1 cellular context compared by ENCODE assay signal in the genomic region with DNA sequence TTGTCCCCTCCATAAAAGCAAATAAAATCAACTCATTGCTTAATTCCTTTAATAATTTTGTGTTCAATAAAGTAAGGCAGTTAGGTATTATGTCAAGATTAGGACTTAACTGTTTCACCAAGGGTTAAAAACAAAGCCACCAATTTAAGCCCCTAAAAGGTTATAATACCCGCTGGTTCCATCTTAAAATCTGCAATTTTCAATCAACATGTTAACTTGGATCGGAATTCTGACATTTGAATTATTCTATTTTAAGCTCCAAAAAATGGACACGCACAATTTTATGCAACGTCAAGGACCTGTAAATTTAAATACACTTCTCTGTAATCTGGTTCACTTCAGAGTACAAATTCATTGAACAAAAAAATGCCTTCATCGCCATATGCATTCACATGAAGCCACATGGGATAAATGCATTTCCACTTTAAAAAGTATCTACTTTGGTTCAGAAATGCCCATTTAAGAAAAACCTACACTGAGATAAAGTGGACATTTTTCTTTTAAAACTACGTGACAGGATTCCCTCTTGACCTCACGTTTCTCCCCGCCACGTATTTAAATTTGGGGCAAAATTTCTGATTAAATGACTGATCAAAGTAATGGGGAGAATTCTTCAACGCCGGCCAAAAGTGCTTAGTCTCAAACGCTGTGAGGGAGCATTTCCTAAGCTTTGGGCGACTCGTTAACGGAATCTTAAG.
A peak's percentile ranks its signal among the peaks of the same experiment; 100 is the strongest.
TF ChIP-seq lines count a peak whose summit lies in the region.

No MANE protein-coding gene starts in this region.

TF ChIP-seq in K562, 482 proteins besides CTCF, POLR2A, EP300 and RAD21 (continued from another document and continues in another):
- TF ChIP-seq, protein P1, sequence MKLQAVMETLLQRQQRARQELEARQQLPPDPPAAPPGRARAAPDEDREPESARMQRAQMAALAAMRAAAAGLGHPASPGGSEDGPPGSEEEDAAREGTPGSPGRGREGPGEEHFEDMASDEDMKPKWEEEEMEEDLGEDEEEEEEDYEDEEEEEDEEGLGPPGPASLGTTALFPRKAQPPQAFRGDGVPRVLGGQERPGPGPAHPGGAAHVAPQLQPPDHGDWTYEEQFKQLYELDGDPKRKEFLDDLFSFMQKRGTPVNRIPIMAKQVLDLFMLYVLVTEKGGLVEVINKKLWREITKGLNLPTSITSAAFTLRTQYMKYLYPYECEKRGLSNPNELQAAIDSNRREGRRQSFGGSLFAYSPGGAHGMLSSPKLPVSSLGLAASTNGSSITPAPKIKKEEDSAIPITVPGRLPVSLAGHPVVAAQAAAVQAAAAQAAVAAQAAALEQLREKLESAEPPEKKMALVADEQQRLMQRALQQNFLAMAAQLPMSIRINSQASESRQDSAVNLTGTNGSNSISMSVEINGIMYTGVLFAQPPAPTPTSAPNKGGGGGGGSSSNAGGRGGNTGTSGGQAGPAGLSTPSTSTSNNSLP (IDR thresholded peaks at IDR 0.05; ENCODE audit: borderline replicate concordance, low read depth, low read length): no peak
- TF ChIP-seq BRCA1 (IDR thresholded peaks at IDR 0.05) (no peak), BRCA1 (CRISPR knock-in tag; IDR thresholded peaks at IDR 0.05) (no peak), NFRKB (IDR thresholded peaks at IDR 0.05; ENCODE audit: low read depth) (peak; percentile 88; the same call in 1 of the 2 replicates), MCM7 (IDR thresholded peaks at IDR 0.05) (no peak), POLR2H (tag; IDR thresholded peaks at IDR 0.05; ENCODE audit: low read depth) (0 out of 2 replicates have a peak, but pooled peaks have one; percentile 95), ASH1L (IDR thresholded peaks at IDR 0.05; ENCODE audit: borderline replicate concordance, low read depth, partially characterized antibody) (no peak), SMARCE1 (IDR thresholded peaks at IDR 0.05) (no peak), HEY1 (CRISPR knock-in tag; IDR thresholded peaks at IDR 0.05; ENCODE audit: borderline replicate concordance) (no peak), NR4A1 (CRISPR knock-in tag; IDR thresholded peaks at IDR 0.05) (no peak), NR4A1 (tag; IDR thresholded peaks at IDR 0.05) (no peak), BRD4 (IDR thresholded peaks at IDR 0.05) (peak; percentile 100), RBBP5 (IDR thresholded peaks at IDR 0.05; ENCODE audit: borderline replicate concordance, insufficient read depth, low read length, poor library complexity, severe bottlenecking) (no peak), GTF2A2 (tag; IDR thresholded peaks at IDR 0.05) (no peak), TBP (optimal IDR thresholded peaks at IDR 0.05; ENCODE audit: low read depth, low read length) (no peak), HDAC3 (IDR thresholded peaks at IDR 0.05; ENCODE audit: borderline replicate concordance, partially characterized antibody) (no peak), PURB (CRISPR knock-in tag; IDR thresholded peaks at IDR 0.05; ENCODE audit: low read depth) (no peak), MCM2 (IDR thresholded peaks at IDR 0.05; ENCODE audit: low read depth) (no peak), ZNF12 (CRISPR knock-in tag; IDR thresholded peaks at IDR 0.05) (no peak), TCF3 (CRISPR knock-in tag; IDR thresholded peaks at IDR 0.05) (no peak), CSDE1 (IDR thresholded peaks at IDR 0.05) (peak in 1 of 2 experiments; percentile 28; a peak in 1 of 4 replicates), ESRRB (CRISPR knock-in tag; IDR thresholded peaks at IDR 0.05; ENCODE audit: borderline replicate concordance) (no peak), HNRNPL (IDR thresholded peaks at IDR 0.05; ENCODE audit: low read depth, low read length) (no peak), IRF2 (CRISPR knock-in tag; IDR thresholded peaks at IDR 0.05) (no peak), ARNT (IDR thresholded peaks at IDR 0.05) (0 out of 4 replicates have a peak, but pooled peaks of 1 of the 2 experiments have one; percentile 35), ATF1 (CRISPR knock-in tag; IDR thresholded peaks at IDR 0.05) (no peak), ATF1 (tag; IDR thresholded peaks at IDR 0.05) (no peak), ZNF583 (CRISPR knock-in tag; IDR thresholded peaks at IDR 0.05) (no peak), ZNF644 (tag; IDR thresholded peaks at IDR 0.05; ENCODE audit: low read depth) (0 out of 2 replicates have a peak, but pooled peaks have one; percentile 20), FOXK2 (conservative IDR thresholded peaks at IDR 0.05 in 1 of 2, IDR thresholded peaks at IDR 0.05 in 1 of 2; ENCODE audit: low read depth in 2 of 2) (no peak), BDP1 (IDR thresholded peaks at IDR 0.05; ENCODE audit: insufficient read depth, insufficient read length) (no peak), ETV6 (IDR thresholded peaks at IDR 0.05; ENCODE audit: borderline replicate concordance in 1 of 2, low read depth in 2 of 2, low read length in 1 of 2) (0 out of 4 replicates have a peak, but pooled peaks of 1 of the 2 experiments have one; percentile 22), ETV6 (CRISPR knock-in tag; IDR thresholded peaks at IDR 0.05; ENCODE audit: borderline replicate concordance) (no peak), SRSF3 (IDR thresholded peaks at IDR 0.05; ENCODE audit: insufficient read depth, low read length) (no peak)
- TF ChIP-seq, protein P2, sequence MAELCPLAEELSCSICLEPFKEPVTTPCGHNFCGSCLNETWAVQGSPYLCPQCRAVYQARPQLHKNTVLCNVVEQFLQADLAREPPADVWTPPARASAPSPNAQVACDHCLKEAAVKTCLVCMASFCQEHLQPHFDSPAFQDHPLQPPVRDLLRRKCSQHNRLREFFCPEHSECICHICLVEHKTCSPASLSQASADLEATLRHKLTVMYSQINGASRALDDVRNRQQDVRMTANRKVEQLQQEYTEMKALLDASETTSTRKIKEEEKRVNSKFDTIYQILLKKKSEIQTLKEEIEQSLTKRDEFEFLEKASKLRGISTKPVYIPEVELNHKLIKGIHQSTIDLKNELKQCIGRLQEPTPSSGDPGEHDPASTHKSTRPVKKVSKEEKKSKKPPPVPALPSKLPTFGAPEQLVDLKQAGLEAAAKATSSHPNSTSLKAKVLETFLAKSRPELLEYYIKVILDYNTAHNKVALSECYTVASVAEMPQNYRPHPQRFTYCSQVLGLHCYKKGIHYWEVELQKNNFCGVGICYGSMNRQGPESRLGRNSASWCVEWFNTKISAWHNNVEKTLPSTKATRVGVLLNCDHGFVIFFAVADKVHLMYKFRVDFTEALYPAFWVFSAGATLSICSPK (IDR thresholded peaks at IDR 0.05; ENCODE audit: borderline replicate concordance): no peak
- TF ChIP-seq, protein P3, sequence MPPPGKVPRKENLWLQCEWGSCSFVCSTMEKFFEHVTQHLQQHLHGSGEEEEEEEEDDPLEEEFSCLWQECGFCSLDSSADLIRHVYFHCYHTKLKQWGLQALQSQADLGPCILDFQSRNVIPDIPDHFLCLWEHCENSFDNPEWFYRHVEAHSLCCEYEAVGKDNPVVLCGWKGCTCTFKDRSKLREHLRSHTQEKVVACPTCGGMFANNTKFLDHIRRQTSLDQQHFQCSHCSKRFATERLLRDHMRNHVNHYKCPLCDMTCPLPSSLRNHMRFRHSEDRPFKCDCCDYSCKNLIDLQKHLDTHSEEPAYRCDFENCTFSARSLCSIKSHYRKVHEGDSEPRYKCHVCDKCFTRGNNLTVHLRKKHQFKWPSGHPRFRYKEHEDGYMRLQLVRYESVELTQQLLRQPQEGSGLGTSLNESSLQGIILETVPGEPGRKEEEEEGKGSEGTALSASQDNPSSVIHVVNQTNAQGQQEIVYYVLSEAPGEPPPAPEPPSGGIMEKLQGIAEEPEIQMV (tag; conservative IDR thresholded peaks at IDR 0.05; ENCODE audit: low read depth): no peak
- TF ChIP-seq, protein P4, sequence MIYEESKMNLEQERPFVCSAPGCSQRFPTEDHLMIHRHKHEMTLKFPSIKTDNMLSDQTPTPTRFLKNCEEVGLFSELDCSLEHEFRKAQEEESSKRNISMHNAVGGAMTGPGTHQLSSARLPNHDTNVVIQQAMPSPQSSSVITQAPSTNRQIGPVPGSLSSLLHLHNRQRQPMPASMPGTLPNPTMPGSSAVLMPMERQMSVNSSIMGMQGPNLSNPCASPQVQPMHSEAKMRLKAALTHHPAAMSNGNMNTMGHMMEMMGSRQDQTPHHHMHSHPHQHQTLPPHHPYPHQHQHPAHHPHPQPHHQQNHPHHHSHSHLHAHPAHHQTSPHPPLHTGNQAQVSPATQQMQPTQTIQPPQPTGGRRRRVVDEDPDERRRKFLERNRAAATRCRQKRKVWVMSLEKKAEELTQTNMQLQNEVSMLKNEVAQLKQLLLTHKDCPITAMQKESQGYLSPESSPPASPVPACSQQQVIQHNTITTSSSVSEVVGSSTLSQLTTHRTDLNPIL (CRISPR knock-in tag; IDR thresholded peaks at IDR 0.05): no peak
- TF ChIP-seq, protein P5, sequence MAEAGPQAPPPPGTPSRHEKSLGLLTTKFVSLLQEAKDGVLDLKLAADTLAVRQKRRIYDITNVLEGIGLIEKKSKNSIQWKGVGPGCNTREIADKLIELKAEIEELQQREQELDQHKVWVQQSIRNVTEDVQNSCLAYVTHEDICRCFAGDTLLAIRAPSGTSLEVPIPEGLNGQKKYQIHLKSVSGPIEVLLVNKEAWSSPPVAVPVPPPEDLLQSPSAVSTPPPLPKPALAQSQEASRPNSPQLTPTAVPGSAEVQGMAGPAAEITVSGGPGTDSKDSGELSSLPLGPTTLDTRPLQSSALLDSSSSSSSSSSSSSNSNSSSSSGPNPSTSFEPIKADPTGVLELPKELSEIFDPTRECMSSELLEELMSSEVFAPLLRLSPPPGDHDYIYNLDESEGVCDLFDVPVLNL (CRISPR knock-in tag; IDR thresholded peaks at IDR 0.05; ENCODE audit: low read depth): no peak
- TF ChIP-seq, protein P6, sequence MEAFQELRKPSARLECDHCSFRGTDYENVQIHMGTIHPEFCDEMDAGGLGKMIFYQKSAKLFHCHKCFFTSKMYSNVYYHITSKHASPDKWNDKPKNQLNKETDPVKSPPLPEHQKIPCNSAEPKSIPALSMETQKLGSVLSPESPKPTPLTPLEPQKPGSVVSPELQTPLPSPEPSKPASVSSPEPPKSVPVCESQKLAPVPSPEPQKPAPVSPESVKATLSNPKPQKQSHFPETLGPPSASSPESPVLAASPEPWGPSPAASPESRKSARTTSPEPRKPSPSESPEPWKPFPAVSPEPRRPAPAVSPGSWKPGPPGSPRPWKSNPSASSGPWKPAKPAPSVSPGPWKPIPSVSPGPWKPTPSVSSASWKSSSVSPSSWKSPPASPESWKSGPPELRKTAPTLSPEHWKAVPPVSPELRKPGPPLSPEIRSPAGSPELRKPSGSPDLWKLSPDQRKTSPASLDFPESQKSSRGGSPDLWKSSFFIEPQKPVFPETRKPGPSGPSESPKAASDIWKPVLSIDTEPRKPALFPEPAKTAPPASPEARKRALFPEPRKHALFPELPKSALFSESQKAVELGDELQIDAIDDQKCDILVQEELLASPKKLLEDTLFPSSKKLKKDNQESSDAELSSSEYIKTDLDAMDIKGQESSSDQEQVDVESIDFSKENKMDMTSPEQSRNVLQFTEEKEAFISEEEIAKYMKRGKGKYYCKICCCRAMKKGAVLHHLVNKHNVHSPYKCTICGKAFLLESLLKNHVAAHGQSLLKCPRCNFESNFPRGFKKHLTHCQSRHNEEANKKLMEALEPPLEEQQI (IDR thresholded peaks at IDR 0.05): no peak
- TF ChIP-seq, protein P7, sequence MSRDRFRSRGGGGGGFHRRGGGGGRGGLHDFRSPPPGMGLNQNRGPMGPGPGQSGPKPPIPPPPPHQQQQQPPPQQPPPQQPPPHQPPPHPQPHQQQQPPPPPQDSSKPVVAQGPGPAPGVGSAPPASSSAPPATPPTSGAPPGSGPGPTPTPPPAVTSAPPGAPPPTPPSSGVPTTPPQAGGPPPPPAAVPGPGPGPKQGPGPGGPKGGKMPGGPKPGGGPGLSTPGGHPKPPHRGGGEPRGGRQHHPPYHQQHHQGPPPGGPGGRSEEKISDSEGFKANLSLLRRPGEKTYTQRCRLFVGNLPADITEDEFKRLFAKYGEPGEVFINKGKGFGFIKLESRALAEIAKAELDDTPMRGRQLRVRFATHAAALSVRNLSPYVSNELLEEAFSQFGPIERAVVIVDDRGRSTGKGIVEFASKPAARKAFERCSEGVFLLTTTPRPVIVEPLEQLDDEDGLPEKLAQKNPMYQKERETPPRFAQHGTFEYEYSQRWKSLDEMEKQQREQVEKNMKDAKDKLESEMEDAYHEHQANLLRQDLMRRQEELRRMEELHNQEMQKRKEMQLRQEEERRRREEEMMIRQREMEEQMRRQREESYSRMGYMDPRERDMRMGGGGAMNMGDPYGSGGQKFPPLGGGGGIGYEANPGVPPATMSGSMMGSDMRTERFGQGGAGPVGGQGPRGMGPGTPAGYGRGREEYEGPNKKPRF (IDR thresholded peaks at IDR 0.05; ENCODE audit: low read depth, low read length): no peak
- TF ChIP-seq, protein P8, sequence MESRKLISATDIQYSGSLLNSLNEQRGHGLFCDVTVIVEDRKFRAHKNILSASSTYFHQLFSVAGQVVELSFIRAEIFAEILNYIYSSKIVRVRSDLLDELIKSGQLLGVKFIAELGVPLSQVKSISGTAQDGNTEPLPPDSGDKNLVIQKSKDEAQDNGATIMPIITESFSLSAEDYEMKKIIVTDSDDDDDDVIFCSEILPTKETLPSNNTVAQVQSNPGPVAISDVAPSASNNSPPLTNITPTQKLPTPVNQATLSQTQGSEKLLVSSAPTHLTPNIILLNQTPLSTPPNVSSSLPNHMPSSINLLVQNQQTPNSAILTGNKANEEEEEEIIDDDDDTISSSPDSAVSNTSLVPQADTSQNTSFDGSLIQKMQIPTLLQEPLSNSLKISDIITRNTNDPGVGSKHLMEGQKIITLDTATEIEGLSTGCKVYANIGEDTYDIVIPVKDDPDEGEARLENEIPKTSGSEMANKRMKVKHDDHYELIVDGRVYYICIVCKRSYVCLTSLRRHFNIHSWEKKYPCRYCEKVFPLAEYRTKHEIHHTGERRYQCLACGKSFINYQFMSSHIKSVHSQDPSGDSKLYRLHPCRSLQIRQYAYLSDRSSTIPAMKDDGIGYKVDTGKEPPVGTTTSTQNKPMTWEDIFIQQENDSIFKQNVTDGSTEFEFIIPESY (CRISPR knock-in tag; IDR thresholded peaks at IDR 0.05): no peak
- TF ChIP-seq, protein P9, sequence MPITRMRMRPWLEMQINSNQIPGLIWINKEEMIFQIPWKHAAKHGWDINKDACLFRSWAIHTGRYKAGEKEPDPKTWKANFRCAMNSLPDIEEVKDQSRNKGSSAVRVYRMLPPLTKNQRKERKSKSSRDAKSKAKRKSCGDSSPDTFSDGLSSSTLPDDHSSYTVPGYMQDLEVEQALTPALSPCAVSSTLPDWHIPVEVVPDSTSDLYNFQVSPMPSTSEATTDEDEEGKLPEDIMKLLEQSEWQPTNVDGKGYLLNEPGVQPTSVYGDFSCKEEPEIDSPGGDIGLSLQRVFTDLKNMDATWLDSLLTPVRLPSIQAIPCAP (CRISPR knock-in tag; IDR thresholded peaks at IDR 0.05; ENCODE audit: borderline replicate concordance): no peak
- TF ChIP-seq, protein P10, sequence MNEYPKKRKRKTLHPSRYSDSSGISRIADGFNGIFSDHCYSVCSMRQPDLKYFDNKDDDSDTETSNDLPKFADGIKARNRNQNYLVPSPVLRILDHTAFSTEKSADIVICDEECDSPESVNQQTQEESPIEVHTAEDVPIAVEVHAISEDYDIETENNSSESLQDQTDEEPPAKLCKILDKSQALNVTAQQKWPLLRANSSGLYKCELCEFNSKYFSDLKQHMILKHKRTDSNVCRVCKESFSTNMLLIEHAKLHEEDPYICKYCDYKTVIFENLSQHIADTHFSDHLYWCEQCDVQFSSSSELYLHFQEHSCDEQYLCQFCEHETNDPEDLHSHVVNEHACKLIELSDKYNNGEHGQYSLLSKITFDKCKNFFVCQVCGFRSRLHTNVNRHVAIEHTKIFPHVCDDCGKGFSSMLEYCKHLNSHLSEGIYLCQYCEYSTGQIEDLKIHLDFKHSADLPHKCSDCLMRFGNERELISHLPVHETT (CRISPR knock-in tag; conservative IDR thresholded peaks at IDR 0.05 in 1 of 2, IDR thresholded peaks at IDR 0.05 in 1 of 2): no peak
- TF ChIP-seq, protein P11, sequence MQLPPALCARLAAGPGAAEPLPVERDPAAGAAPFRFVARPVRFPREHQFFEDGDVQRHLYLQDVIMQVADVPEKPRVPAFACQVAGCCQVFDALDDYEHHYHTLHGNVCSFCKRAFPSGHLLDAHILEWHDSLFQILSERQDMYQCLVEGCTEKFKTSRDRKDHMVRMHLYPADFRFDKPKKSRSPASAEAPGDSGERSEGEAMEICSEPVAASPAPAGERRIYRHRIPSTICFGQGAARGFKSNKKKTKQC (CRISPR knock-in tag; IDR thresholded peaks at IDR 0.05): no peak
